22 cellular contexts compared by ENCODE assay signal in the genomic region with DNA sequence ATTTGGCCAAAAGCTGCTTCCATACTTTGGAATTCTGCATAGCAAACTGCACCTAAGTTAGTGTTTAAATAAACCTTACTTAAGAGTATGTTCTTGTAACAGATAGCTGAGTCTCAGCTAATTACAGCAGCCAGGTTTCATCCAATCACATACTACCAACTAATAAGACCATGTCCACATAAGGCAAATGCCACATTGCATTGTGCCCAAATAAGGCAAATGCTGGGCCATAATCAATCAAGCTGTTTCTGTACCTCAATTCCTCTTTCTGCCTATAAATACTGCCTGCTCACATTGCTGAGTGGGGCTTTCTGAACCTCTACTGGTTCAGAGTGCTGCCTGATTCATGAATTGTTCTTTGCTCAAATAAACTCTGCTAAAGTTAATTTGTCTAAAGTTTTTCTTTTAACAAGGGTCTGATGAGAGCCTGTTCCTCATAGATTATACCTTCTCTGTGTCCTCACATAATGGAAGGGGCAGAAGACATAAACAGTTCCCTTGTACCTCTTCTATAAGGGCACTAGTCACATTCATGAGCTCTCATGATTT.
"Had no signal": no experiment of that assay in that cellular context is flagged by ENCODE, and none has a peak within 500 bp of the region (broad histone marks: within the 10 kb centered on the region; RNA-seq: fewer than 3 reads in every experiment).

No MANE protein-coding gene starts in this region.

- H3K4me3 Mint-ChIP-seq: activated naive CD8-positive, alpha-beta T cell treated with anti-CD3 and anti-CD28 coated beads for 36 hours; T-helper 1 cell treated with Interleukin-12 subunit alpha and Interleukin-12 subunit beta and Interleukin-4 antibody, amounts not matched to agents 30 μg/mL and 1 μg/mL, for 36 hours had no signal

- H3K27me3 ChIP-seq: brain microvascular endothelial cell, cardiac muscle cell had no signal

- H3K36me3 Mint-ChIP-seq: activated naive CD8-positive, alpha-beta T cell treated with anti-CD3 and anti-CD28 coated beads for 36 hours had no signal

- DNase-seq: activated CD4-positive, alpha-beta T cell treated with anti-CD3 and anti-CD28 coated beads for 48 hours; activated CD4-positive, alpha-beta T cell treated with anti-CD3 and anti-CD28 coated beads, Interleukin-2, amount 50 U/mL, for 48 hours; activated CD4-positive, CD25-positive, alpha-beta regulatory T cell; activated effector memory CD4-positive, alpha-beta T cell treated with Interleukin-2 at 50 U/mL for 16 hours; activated naive CD4-positive, alpha-beta T cell treated with Interleukin-2 at 50 U/mL for 16 hours; activated naive CD8-positive, alpha-beta T cell treated with anti-CD3 and anti-CD28 coated beads for 36 hours; activated T-cell treated with anti-CD3 and anti-CD28 coated beads for 4 hours; brain microvascular endothelial cell; NCI-H1092; NCI-H1417 treated with DMSO at 0.1 percent for 48 hours; NCI-H1694; NCI-H2029; NCI-H2107; NCI-H2171 treated with DMSO at 0.1 percent for 48 hours; NCI-H226; NCI-H526 treated with DMSO at 0.1 percent for 48 hours; NCI-H82; SHP77 treated with DMSO at 0.1 percent for 48 hours had no signal

- H3K9me3 Mint-ChIP-seq: activated naive CD8-positive, alpha-beta T cell treated with anti-CD3 and anti-CD28 coated beads for 36 hours; T-helper 1 cell treated with Interleukin-12 subunit alpha and Interleukin-12 subunit beta and Interleukin-4 antibody, amounts not matched to agents 30 μg/mL and 1 μg/mL, for 36 hours had no signal

- H3K4me3 ChIP-seq: cardiac muscle cell had no signal

- H3K27ac Mint-ChIP-seq: T-helper 1 cell treated with Interleukin-12 subunit alpha and Interleukin-12 subunit beta and Interleukin-4 antibody, amounts not matched to agents 30 μg/mL and 1 μg/mL, for 36 hours had no signal

- H3K27ac ChIP-seq: brain microvascular endothelial cell, cardiac muscle cell, VCaP had no signal

- FAIRE-seq: RCC 7860 had no signal

- H3K36me3 ChIP-seq: brain microvascular endothelial cell, cardiac muscle cell had no signal
